ENCODE assay signal across 13 cellular contexts in the genomic region with DNA sequence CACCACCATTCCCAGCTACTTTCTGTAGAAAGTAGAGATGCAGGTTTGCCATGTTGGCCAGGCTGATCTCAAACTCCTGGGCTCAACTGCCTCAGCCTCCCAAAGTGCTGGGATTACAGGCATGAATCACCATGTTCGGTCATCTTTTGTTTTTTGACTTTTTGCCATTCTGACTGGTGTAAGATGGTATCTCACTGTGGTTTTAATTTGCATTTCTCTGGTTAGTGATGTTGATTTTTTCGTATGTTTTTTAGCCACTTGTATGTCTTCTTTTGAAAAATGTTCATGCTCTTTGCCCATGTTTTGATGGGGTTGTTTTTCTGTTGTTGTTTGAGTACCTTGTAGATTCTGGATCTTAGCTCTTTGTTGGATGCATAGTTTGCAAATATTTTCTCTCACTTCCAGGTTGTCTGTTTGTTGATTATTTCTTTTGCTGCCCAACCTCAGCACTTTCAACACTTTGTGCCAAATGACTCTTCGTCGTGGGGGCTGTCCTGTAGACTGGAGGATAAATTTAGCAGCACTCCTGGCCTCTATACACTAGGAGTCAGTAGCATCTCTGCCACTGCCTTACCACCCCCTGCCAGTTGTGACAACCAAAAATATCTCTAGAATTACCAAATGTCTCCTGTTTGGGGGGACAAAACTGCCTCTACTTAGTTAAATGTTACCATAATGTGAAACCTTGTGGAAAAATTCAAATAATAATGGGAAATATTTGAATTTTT. TPM values are rescaled to one million over a fixed set of nuclear protein-coding genes. Genes with fewer than 3 reads are reported as not detected.
DNase-seq lines count a peak whose midpoint lies in the region; ATAC-seq, FAIRE-seq and TF ChIP-seq lines count a peak whose summit lies in the region.
"Had no signal": no experiment of that assay in that cellular context is flagged by ENCODE, and none has a peak within 500 bp of the region (broad histone marks: within the 10 kb centered on the region; RNA-seq: fewer than 3 reads in every experiment).

No MANE protein-coding gene starts in this region.

- no peaks in the 10 kb centered on the region for H3K9me3 ChIP-seq in A673 (ENCODE audit: low read depth, low read length, poor library complexity, severe bottlenecking)

- H3K27me3 ChIP-seq in A673 (replicated peaks; ENCODE audit: insufficient read depth, low read depth, low read length, poor library complexity): no peaks in the 10 kb centered on the region

- no peaks in the 10 kb centered on the region for H3K36me3 ChIP-seq in A673 (ENCODE audit: insufficient read depth, low read length, poor library complexity, severe bottlenecking)

- peak; percentile 4 for FAIRE-seq in RCC 7860 (lab: Jason Lieb, UNC)

- CTCF ChIA-PET in A673 (lab: Charles Lee): no interaction called here

- intact Hi-C loops in head of caudate nucleus (cut with DNase I): no loop called here
- intact Hi-C loops in A673 (cut with micrococcal nuclease; ENCODE audit: unreplicated experiment): loop anchor here (10.0 kb wide), 1 partner anchor 353 kb away; no protein-coding TSS in a partner anchor

- TF ChIP-seq CTCF in A673 (conservative IDR thresholded peaks at IDR 0.05; ENCODE audit: low read depth, low read length): no peak

- POLR2A ChIA-PET in A673 (lab: Charles Lee; ENCODE audit: low non-redundant PET): no interaction called here

- no peaks in the 10 kb centered on the region for H3K4me1 ChIP-seq in A673 (ENCODE audit: insufficient read depth, low read length, poor library complexity, severe bottlenecking)

- peak; percentile 30 for DNase-seq in AG08395 (ENCODE audit: low spot score)
- peak; percentile 23 for DNase-seq in RCC 7860 (ENCODE audit: low spot score)
- peak; percentile 66 for DNase-seq in fibroblast of gingiva (ENCODE audit: low read depth)
- no peak for DNase-seq in NOMO-1 treated with DMSO at 0.1 percent for 48 hours (lab: John Stamatoyannopoulos, UW; ENCODE audit: unreplicated experiment)
- DNase-seq in head of caudate nucleus: no peak
- DNase-seq in A673 (ENCODE audit: low spot score): no peak
- DNase-seq: activated CD4-positive, alpha-beta T cell treated with anti-CD3 and anti-CD28 coated beads for 4 hours; aorta; CD4-positive, alpha-beta T cell; NCI-H2081 treated with DMSO at 0.1 percent for 48 hours; Right ventricle myocardium superior had no signal

- BruUV-seq in A673 (replicated peaks; lab: Mats Ljungman, UMichigan): no TSS peak

- H3K27ac ChIP-seq in A673 (ENCODE audit: low read depth, low read length, poor library complexity, severe bottlenecking): no peak overlapping the region

- no peak overlapping the region for H3K4me3 ChIP-seq in A673 (ENCODE audit: low read depth, low read length, poor library complexity, severe bottlenecking)

- ATAC-seq in GM19351 (IDR thresholded peaks at IDR 0.05; ENCODE audit: unreplicated experiment) (peak; percentile 59), GM21717 (IDR thresholded peaks at IDR 0.05; ENCODE audit: unreplicated experiment) (no peak)

RNA-seq across cellular contexts. Expression of a gene that starts 6.5 kb away (rescaled TPM):
- 0.15 TPM in 1 of 2 replicates, not detected in the other for total RNA-seq in A673 (2021)

RNA-seq across cellular contexts. Expression of a gene that starts 31.5 kb away (rescaled TPM):
- 12.1 and 16.1 TPM in 2 replicates for total RNA-seq in A673 (2021)

Comparison
In these comparisons a context has a peak if more than half of its experiments do, and no peak if none do; other contexts are left out.
1. DNase-seq: peak in AG08395 (single experiment), RCC 7860 (single experiment) and fibroblast of gingiva (single experiment); none in NOMO-1 treated with DMSO at 0.1 percent for 48 hours (single experiment), head of caudate nucleus (0 of 42) and A673 (single experiment).